14 cellular contexts compared by ENCODE assay signal in genomic region chr20:34404803-34405202, GRCh38. TPM values are rescaled to one million over a fixed set of nuclear protein-coding genes. Genes with fewer than 3 reads are reported as not detected.
DNase-seq lines count a peak whose midpoint lies in the region; ATAC-seq and TF ChIP-seq lines count a peak whose summit lies in the region.
"Had no signal": no experiment of that assay in that cellular context is flagged by ENCODE, and none has a peak within 500 bp of the region (broad histone marks: within the 10 kb centered on the region; RNA-seq: fewer than 3 reads in every experiment).

No MANE protein-coding gene starts in this region.

- peaks cover 19% of the 10 kb centered on the region for H3K36me3 ChIP-seq in Karpas-422 (ENCODE audit: insufficient read depth, low read length)
- peaks cover 0 to 64% (median 11%) of the 10 kb centered on the region in 6 donors for H3K36me3 ChIP-seq in spleen
- peaks cover 0 to 36% of the 10 kb centered on the region in 2 donors for H3K36me3 ChIP-seq in gastroesophageal sphincter

- no peaks in the 10 kb centered on the region for H4K20me1 ChIP-seq in Karpas-422 (ENCODE audit: insufficient read depth, low read depth, low read length)

- DNase-seq in activated T-cell treated with anti-CD3 and anti-CD28 coated beads, Interleukin-2, amount 50 U/mL, for 24 hours: no peak
- DNase-seq in activated T-cell treated with anti-CD3 and anti-CD28 coated beads, Interleukin-2, amount 50 U/mL, for 1 hour: no peak
- DNase-seq in Karpas-422 (no peak), spleen (no peak), NCI-H1930 (lab: John Stamatoyannopoulos, UW) (no peak)
- DNase-seq: erythroblast, H7, IMR-90, NCI-H2081 treated with DMSO at 0.1 percent for 48 hours, NCI-H510A treated with DMSO at 0.1 percent for 48 hours, SIG-M5 had no signal

- peaks cover 89% of the 10 kb centered on the region for H3K79me2 ChIP-seq in Karpas-422 (ENCODE audit: low read length)

- no peaks in the 10 kb centered on the region for H3K9me2 ChIP-seq in Karpas-422 (replicated peaks; ENCODE audit: insufficient read depth, low read length)

- no peak for TF ChIP-seq POLR2A in spleen (IDR thresholded peaks at IDR 0.05)
- TF ChIP-seq POLR2A in gastroesophageal sphincter (IDR thresholded peaks at IDR 0.05): no peak

- H3K9me3 ChIP-seq in Karpas-422 (ENCODE audit: low read length) (no peaks in the 10 kb centered on the region), spleen (no peaks in the 10 kb centered on the region), gastroesophageal sphincter (no peaks in the 10 kb centered on the region)

- H3K4me1 ChIP-seq in Karpas-422 (ENCODE audit: low read length) (peaks cover 49% of the 10 kb centered on the region), spleen (peaks cover 30 to 74% (median 53%) of the 10 kb centered on the region in 6 donors), gastroesophageal sphincter (peaks cover 0 to 45% (median 0%) of the 10 kb centered on the region in 3 donors)

- TF ChIP-seq EP300 in gastroesophageal sphincter (IDR thresholded peaks at IDR 0.05): no peak

- WGBS in spleen, 5 donors: 92 to 100% (median 100%) methylated on average over 1 of the region's 1 CpG
- WGBS in gastroesophageal sphincter (ENCODE audit: low coverage in 1 of 2), 2 donors: 100% methylated on average over 1 of the region's 1 CpG; no CpG with 5 or more reads in 1 of the 2 donors

- H3K27ac ChIP-seq in Karpas-422 (ENCODE audit: low read length): peak overlapping the region; percentile 88
- H3K27ac ChIP-seq in spleen: peak overlapping the region in 7 of 8 donors; percentile 10 to 74 (median 56)
- H3K27ac ChIP-seq in gastroesophageal sphincter: no peak overlapping the region

- H3K27me3 ChIP-seq in Karpas-422 (ENCODE audit: low read length) (no peaks in the 10 kb centered on the region), spleen (replicated peaks in 1 of 7) (no peaks in the 10 kb centered on the region), gastroesophageal sphincter (no peaks in the 10 kb centered on the region)

- intact Hi-C loops in spleen (cut with DNase I; ENCODE audit: low total_unique reads): no loop called here

- peaks cover 55% of the 10 kb centered on the region for H3K4me1 Mint-ChIP-seq in activated T-cell treated with anti-CD3 and anti-CD28 coated beads, Interleukin-2, amount 50 U/mL, for 24 hours (ENCODE audit: low read depth)
- H3K4me1 Mint-ChIP-seq in activated T-helper 17 cell treated with anti-CD3 and anti-CD28 coated beads, Interleukin-2, amount 50 U/mL, for 72 hours: peaks cover 15% of the 10 kb centered on the region

- H3K36me3 Mint-ChIP-seq in activated T-cell treated with anti-CD3 and anti-CD28 coated beads, Interleukin-2, amount 50 U/mL, for 24 hours (ENCODE audit: low read depth): peaks cover 56% of the 10 kb centered on the region
- peaks cover 49% of the 10 kb centered on the region for H3K36me3 Mint-ChIP-seq in activated T-helper 17 cell treated with anti-CD3 and anti-CD28 coated beads, Interleukin-2, amount 50 U/mL, for 72 hours (ENCODE audit: low read depth)

- ATAC-seq in activated T-helper 17 cell treated with anti-CD3 and anti-CD28 coated beads, Interleukin-2, amount 50 U/mL, for 72 hours (replicated peaks): peak; percentile 6
- no peak for ATAC-seq in HG03108 (IDR thresholded peaks at IDR 0.05; ENCODE audit: unreplicated experiment)
- no peak for ATAC-seq in gastroesophageal sphincter

- H3K4me3 ChIP-seq in Karpas-422 (ENCODE audit: low read length) (no peak overlapping the region), spleen (no peak overlapping the region), gastroesophageal sphincter (no peak overlapping the region)

- no peak overlapping the region for H2AFZ ChIP-seq in Karpas-422 (ENCODE audit: low read length)

- H3K4me3 Mint-ChIP-seq in activated T-cell treated with anti-CD3 and anti-CD28 coated beads, Interleukin-2, amount 50 U/mL, for 24 hours: no peak overlapping the region
- peak overlapping the region; percentile 45 for H3K4me3 Mint-ChIP-seq in activated T-helper 17 cell treated with anti-CD3 and anti-CD28 coated beads, Interleukin-2, amount 50 U/mL, for 72 hours

- H3K27ac Mint-ChIP-seq in activated T-cell treated with anti-CD3 and anti-CD28 coated beads, Interleukin-2, amount 50 U/mL, for 24 hours: peak overlapping the region; percentile 73
- peak overlapping the region; percentile 38 for H3K27ac Mint-ChIP-seq in activated T-helper 17 cell treated with anti-CD3 and anti-CD28 coated beads, Interleukin-2, amount 50 U/mL, for 72 hours

- no peaks in the 10 kb centered on the region for H3K27me3 Mint-ChIP-seq in activated T-cell treated with anti-CD3 and anti-CD28 coated beads, Interleukin-2, amount 50 U/mL, for 24 hours
- no peaks in the 10 kb centered on the region for H3K27me3 Mint-ChIP-seq in activated T-helper 17 cell treated with anti-CD3 and anti-CD28 coated beads, Interleukin-2, amount 50 U/mL, for 72 hours

- no peak overlapping the region for H3K4me2 ChIP-seq in Karpas-422 (ENCODE audit: low read depth, low read length, poor library complexity, severe bottlenecking)

- H3K9ac ChIP-seq in Karpas-422 (ENCODE audit: low read length): no peak overlapping the region

- no peak for TF ChIP-seq CTCF in spleen (IDR thresholded peaks at IDR 0.05 in 8 of 11, conservative IDR thresholded peaks at IDR 0.05 in 3 of 11)
- no peak for TF ChIP-seq CTCF in gastroesophageal sphincter (IDR thresholded peaks at IDR 0.05)

- H3K9me3 Mint-ChIP-seq in activated T-cell treated with anti-CD3 and anti-CD28 coated beads, Interleukin-2, amount 50 U/mL, for 24 hours: no peaks in the 10 kb centered on the region
- H3K9me3 Mint-ChIP-seq in activated T-helper 17 cell treated with anti-CD3 and anti-CD28 coated beads, Interleukin-2, amount 50 U/mL, for 72 hours: no peaks in the 10 kb centered on the region

RNA-seq across cellular contexts. Expression of gene ITCH, which starts 41.7 kb away (rescaled TPM):
- 38.7 and 54.8 TPM in 2 replicates for total RNA-seq in Karpas-422 (2014; rRNA removed; shearing (Covaris generic); ENCODE audit: low replicate concordance)
- 10 to 100 TPM; 30.5 to 34.4 TPM for total RNA-seq in activated T-helper 17 cell treated with anti-CD3 and anti-CD28 coated beads, Interleukin-2, amount 50 U/mL, for 72 hours
- total RNA-seq in spleen (10 to 100 TPM; 56.1 to 72.7 (median 65.7) TPM), gastroesophageal sphincter (10 to 100 TPM; 59.5 to 75.5 (median 65.1) TPM)
- polyA plus RNA-seq in spleen: 10 to 100 TPM in 1 of 3 donors, 1 to 10 TPM in 2; 6.9 to 12.2 (median 8.0) TPM

Comparison
In these comparisons a context has a peak if more than half of its experiments do, and no peak if none do; other contexts are left out.
1. H3K27ac ChIP-seq: peak in Karpas-422 (single experiment) and spleen (7 of 8); none in gastroesophageal sphincter (0 of 4).